Comparison of ENCODE assay signal across 22 cellular contexts in genomic region chr12:123764109-123764508, GRCh38. TPM values are rescaled to one million over a fixed set of nuclear protein-coding genes. Genes with fewer than 3 reads are reported as not detected.
"Had no signal": no experiment of that assay in that cellular context is flagged by ENCODE, and none has a peak within 500 bp of the region (broad histone marks: within the 10 kb centered on the region; RNA-seq: fewer than 3 reads in every experiment).

No MANE protein-coding gene starts in this region.

- H3K9ac ChIP-seq: KMS-11, SK-N-SH had no signal

- H3K4me2 ChIP-seq: KMS-11, SK-N-SH had no signal

- H3K27ac ChIP-seq: KMS-11 had no signal

- H3K4me3 ChIP-seq: K562 had no signal

- ATAC-seq: K562 had no signal

- H3K9me3 ChIP-seq: SK-N-SH had no signal

- FAIRE-seq: K562, RCC 7860 had no signal

- DNase-seq: IMR-90, Kasumi-1, MM.1S, NCI-H1092 treated with DMSO at 0.1 percent for 48 hours, NCI-H1436, NCI-H187, NCI-H2029, NCI-H2081 treated with DMSO at 0.1 percent for 48 hours, NCI-H2171, NCI-H226, NCI-H446, NCI-H510A, NCI-H524 treated with DMSO at 0.1 percent for 48 hours, NCI-H69, NCI-H774, RPMI8226, SHP77, SK-N-SH had no signal

RNA-seq across cellular contexts. Expression of gene DNAH10, which starts 2.0 kb away (rescaled TPM):
- total RNA-seq: M059J had no signal
